Comparison of ENCODE assay signal across 22 cellular contexts in genomic region chr9:79665926-79666325, GRCh38.
DNase-seq lines count a peak whose midpoint lies in the region; ATAC-seq, FAIRE-seq and TF ChIP-seq lines count a peak whose summit lies in the region.
"Had no signal": no experiment of that assay in that cellular context is flagged by ENCODE, and none has a peak within 500 bp of the region (broad histone marks: within the 10 kb centered on the region; RNA-seq: fewer than 3 reads in every experiment).

No MANE protein-coding gene starts in this region.

- H3K4me1 Mint-ChIP-seq in dendritic cell treated with granulocyte-macrophage colony-stimulating factor and Interleukin-4, amounts not matched to agents 40 ng/mL and 50 ng/mL, for 4 days (ENCODE audit: low read depth), result peaks cover 78% of the 10 kb centered on the region

- H3K27me3 ChIP-seq in neutrophil (no peaks in the 10 kb centered on the region), small intestine (ENCODE audit: control insufficient read depth in 2 of 2, insufficient read depth in 2 of 2, low read length in 2 of 2) (no peaks in the 10 kb centered on the region)
- H3K27me3 ChIP-seq: BLaER1 treated with 17β-estradiol and CSF1 and Interleukin-3, amounts not matched to agents 10 nM and 100 nM had no signal

- POLR2A ChIA-PET in HEK293 (lab: Yijun Ruan, JAX), result no interaction called here

- H3K36me3 Mint-ChIP-seq in dendritic cell treated with granulocyte-macrophage colony-stimulating factor and Interleukin-4, amounts not matched to agents 40 ng/mL and 50 ng/mL, for 4 days (ENCODE audit: low read depth), result peaks cover 41% of the 10 kb centered on the region

- peak overlapping the region; percentile 70 for H3K27ac Mint-ChIP-seq in dendritic cell treated with granulocyte-macrophage colony-stimulating factor and Interleukin-4, amounts not matched to agents 40 ng/mL and 50 ng/mL, for 4 days

- WGBS in small intestine, 3 donors, result 92 to 94% (median 93%) methylated on average over 2 of the region's 2 CpGs

- H3K27ac ChIP-seq in HEK293 (ENCODE audit: extremely low read depth, low read depth, low read length), result no peak overlapping the region
- peak overlapping the region; percentile 28 for H3K27ac ChIP-seq in neutrophil
- no peak overlapping the region for H3K27ac ChIP-seq in small intestine (ENCODE audit: low read depth in 1 of 2, low read length in 1 of 2)
- H3K27ac ChIP-seq: BLaER1 treated with 17β-estradiol and CSF1 and Interleukin-3, amounts not matched to agents 10 nM and 100 nM had no signal

- ATAC-seq in GM18502 (IDR thresholded peaks at IDR 0.05; ENCODE audit: poor library complexity, unreplicated experiment) (no peak), HG02840 (IDR thresholded peaks at IDR 0.05; ENCODE audit: low FRiP score, unreplicated experiment) (no peak)

- no peak for TF ChIP-seq CTCF in HEK293 (tag by site-specific recombination; IDR thresholded peaks at IDR 0.05)
- no peak for TF ChIP-seq CTCF in neutrophil (IDR thresholded peaks at IDR 0.05)

- no peak for FAIRE-seq in small intestine (lab: Jason Lieb, UNC)
- FAIRE-seq: D721Med had no signal

- no peaks in the 10 kb centered on the region for H3K9me3 Mint-ChIP-seq in dendritic cell treated with granulocyte-macrophage colony-stimulating factor and Interleukin-4, amounts not matched to agents 40 ng/mL and 50 ng/mL, for 4 days
- H3K9me3 Mint-ChIP-seq: H9 had no signal

- H3K4me3 Mint-ChIP-seq in dendritic cell treated with granulocyte-macrophage colony-stimulating factor and Interleukin-4, amounts not matched to agents 40 ng/mL and 50 ng/mL, for 4 days, result no peak overlapping the region
- H3K4me3 Mint-ChIP-seq: H9 had no signal

- intact Hi-C loops in dendritic cell treated with granulocyte-macrophage colony-stimulating factor and Interleukin-4, amounts not matched to agents 40 ng/mL and 50 ng/mL, for 4 days (cut with micrococcal nuclease), result loop anchor here (5.0 kb wide), 1 partner anchor 94 kb away; the partner anchor contains the start of gene TLE4

- DNase-seq in CD1c-positive myeloid dendritic cell (ENCODE audit: extremely low spot score) (peak; percentile 41), DMS153 treated with DMSO at 0.1 percent for 48 hours (lab: John Stamatoyannopoulos, UW; ENCODE audit: unreplicated experiment) (no peak), small intestine (no peak)
- DNase-seq: DMS79 treated with DMSO at 0.1 percent for 48 hours, H9, KBM-7, MV-4-11, NCI-H1694 treated with DMSO at 0.1 percent for 48 hours, NCI-H2227 treated with DMSO at 0.1 percent for 48 hours, NCI-H510A treated with DMSO at 0.1 percent for 48 hours, NCI-H774, OCI-M1, RPMI8226, SHP77 treated with DMSO at 0.1 percent for 48 hours, SK-N-SH had no signal

- H3K9me3 ChIP-seq in HEK293 (ENCODE audit: control insufficient read depth, insufficient read depth, low read depth, low read length), result no peaks in the 10 kb centered on the region
- H3K9me3 ChIP-seq in neutrophil, result no peaks in the 10 kb centered on the region
- H3K9me3 ChIP-seq in small intestine (ENCODE audit: control insufficient read depth, low read depth), result no peaks in the 10 kb centered on the region
- H3K9me3 ChIP-seq: BLaER1 treated with 17β-estradiol and CSF1 and Interleukin-3, amounts not matched to agents 10 nM and 100 nM; SK-N-SH had no signal

- H3K4me3 ChIP-seq in HEK293 (ENCODE audit: low read depth, low read length) (no peak overlapping the region), neutrophil (ENCODE audit: low read depth in 1 of 2, low read length in 1 of 2) (no peak overlapping the region), small intestine (ENCODE audit: low read depth in 1 of 2, low read length in 2 of 2) (no peak overlapping the region)
- H3K4me3 ChIP-seq: BLaER1 treated with 17β-estradiol and CSF1 and Interleukin-3, amounts not matched to agents 10 nM and 100 nM had no signal

- CTCF ChIA-PET in HEK293 (lab: Yijun Ruan, JAX), result no interaction called here

- peaks cover 0 to 6% of the 10 kb centered on the region in 2 experiments; a peak in 1 of 3 replicates for H3K36me3 ChIP-seq in HEK293 (ENCODE audit: control insufficient read depth in 2 of 2, insufficient read depth in 1 of 2, low read length in 2 of 2)
- peaks cover 31% of the 10 kb centered on the region for H3K36me3 ChIP-seq in neutrophil
- H3K36me3 ChIP-seq in small intestine (ENCODE audit: control insufficient read depth in 2 of 2, insufficient read depth in 2 of 2, low read length in 2 of 2), result no peaks in the 10 kb centered on the region

- no peaks in the 10 kb centered on the region for H3K4me1 ChIP-seq in HEK293 (ENCODE audit: control insufficient read depth, insufficient read depth, low read length)
- H3K4me1 ChIP-seq in neutrophil (ENCODE audit: control insufficient read depth in 1 of 2, insufficient read depth in 1 of 2, low read depth in 1 of 2, low read length in 1 of 2), result peaks cover 3 to 8% of the 10 kb centered on the region in 2 experiments
- peaks cover 2 to 15% of the 10 kb centered on the region in 2 donors for H3K4me1 ChIP-seq in small intestine (ENCODE audit: control insufficient read depth in 2 of 2, insufficient read depth in 1 of 2, low read depth in 1 of 2, low read length in 1 of 2)

- no peaks in the 10 kb centered on the region for H3K27me3 Mint-ChIP-seq in dendritic cell treated with granulocyte-macrophage colony-stimulating factor and Interleukin-4, amounts not matched to agents 40 ng/mL and 50 ng/mL, for 4 days

TF ChIP-seq in HEK293, 187 proteins besides CTCF, POLR2A, EP300 and RAD21:
- TF ChIP-seq ZNF426 (tag by site-specific recombination; IDR thresholded peaks at IDR 0.05), result no peak
- TF ChIP-seq EGR2 (tag by site-specific recombination; IDR thresholded peaks at IDR 0.05; ENCODE audit: low read depth), result 0 out of 2 replicates have a peak, but pooled peaks have one; percentile 26
- TF ChIP-seq ZFHX2 (tag by site-specific recombination; conservative IDR thresholded peaks at IDR 0.05), result peak; percentile 45
